In the genomic region with DNA sequence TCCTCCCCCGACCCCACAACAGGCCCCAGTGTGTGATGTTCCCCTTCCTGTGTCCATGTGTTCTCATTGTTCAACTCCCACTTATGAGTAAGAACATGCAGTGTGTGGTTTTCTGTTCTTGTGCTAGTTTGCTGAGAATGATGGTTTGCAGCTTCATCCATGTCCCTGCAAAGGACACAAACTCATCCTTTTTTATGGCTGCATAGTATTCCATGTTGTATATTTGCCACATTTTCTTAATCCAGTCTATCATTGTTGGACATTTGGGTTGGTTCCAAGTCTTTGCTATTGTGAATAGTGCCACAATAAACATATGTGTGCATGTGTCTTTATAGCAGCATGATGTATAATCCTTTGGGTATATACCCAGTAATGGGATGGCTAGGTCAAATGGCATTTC, we compare ENCODE assay signal across 1 cellular context. TPM values are rescaled to one million over a fixed set of nuclear protein-coding genes. Genes with fewer than 3 reads are reported as not detected.
"Had no signal": no experiment of that assay in that cellular context is flagged by ENCODE, and none has a peak within 500 bp of the region (broad histone marks: within the 10 kb centered on the region; RNA-seq: fewer than 3 reads in every experiment).

No MANE protein-coding gene starts in this region.

RNA-seq across cellular contexts. Expression of a gene that starts 11.8 kb away (rescaled TPM):
- total RNA-seq: SJCRH30 had no signal
